10 cellular contexts compared by ENCODE assay signal in the genomic region with DNA sequence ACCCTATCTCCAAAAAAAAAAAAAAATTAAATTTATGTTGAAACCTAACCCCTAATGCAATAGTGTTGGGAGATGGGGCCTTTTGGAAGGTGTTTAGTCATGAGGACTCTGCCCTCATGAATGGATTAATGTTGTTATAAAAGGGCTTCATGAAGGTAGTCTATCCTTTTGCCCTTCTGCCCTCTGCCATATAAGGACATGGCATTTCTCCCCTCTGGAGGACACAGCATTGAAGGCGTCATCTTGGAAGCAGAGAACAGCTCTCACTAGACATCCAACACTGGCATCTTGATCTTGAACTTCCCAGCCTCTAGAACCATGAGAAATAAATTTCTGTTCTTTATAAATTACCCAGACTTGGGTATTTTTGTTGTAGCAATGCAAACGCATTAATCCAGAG. TPM values are rescaled to one million over a fixed set of nuclear protein-coding genes. Genes with fewer than 3 reads are reported as not detected.
"Had no signal": no experiment of that assay in that cellular context is flagged by ENCODE, and none has a peak within 500 bp of the region (broad histone marks: within the 10 kb centered on the region; RNA-seq: fewer than 3 reads in every experiment).

No MANE protein-coding gene starts in this region.

- ATAC-seq: K562 had no signal

- H3K27ac ChIP-seq: HL-60, KMS-11 had no signal

- H3K9ac ChIP-seq: KMS-11 had no signal

- FAIRE-seq: HTR-8/SVneo, K562 had no signal

- DNase-seq: IMR-90, KBM-7, KG1 had no signal

- H3K4me2 ChIP-seq: KMS-11 had no signal

- H3K4me3 ChIP-seq: K562 had no signal

RNA-seq across cellular contexts. Expression of gene PDYN, which starts 35.4 kb away (rescaled TPM):
- total RNA-seq: HT-29, HT1080, IMR-90, K562 had no signal
- polyA plus RNA-seq: IgD-negative memory B cell, IMR-90, K562 had no signal
